28 cellular contexts compared by ENCODE assay signal in the genomic region with DNA sequence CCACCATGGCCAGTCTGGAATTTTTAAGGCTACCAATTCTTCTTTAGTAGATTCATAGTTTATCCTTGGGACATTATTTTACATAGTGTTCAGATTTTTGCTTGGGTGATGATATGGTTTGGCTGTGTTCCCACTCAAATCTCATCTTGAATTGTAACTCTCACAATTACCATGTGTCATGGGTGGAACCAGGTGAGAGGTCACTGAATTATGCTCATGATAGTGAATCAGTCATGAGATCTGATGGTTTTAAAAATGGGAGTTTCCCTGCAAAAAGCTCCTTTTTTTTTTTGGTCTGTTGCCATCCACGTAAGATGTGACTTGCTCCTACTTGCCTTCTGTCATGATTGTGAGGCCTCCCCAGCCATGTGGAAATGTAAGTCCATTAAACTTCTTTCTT.
"Had no signal": no experiment of that assay in that cellular context is flagged by ENCODE, and none has a peak within 500 bp of the region (broad histone marks: within the 10 kb centered on the region; RNA-seq: fewer than 3 reads in every experiment).

No MANE protein-coding gene starts in this region.

- H3K4me1 ChIP-seq: neural progenitor cell, parathyroid adenoma, psoas muscle, right lobe of liver, sigmoid colon, stomach, thyroid gland, tibial nerve, upper lobe of right lung, uterus had no signal

- ATAC-seq: natural killer cell; psoas muscle; right cardiac atrium; right lobe of liver; stimulated activated effector memory CD8-positive, alpha-beta T cell treated with anti-CD3 and anti-CD28 coated beads, Interleukin-12 subunit alpha, Interleukin-12 subunit beta, amount 100 ng/mL, for 72 hours; stimulated activated naive B cell treated with anti-CD40 and anti-IgM and Interleukin-4, amounts not matched to agents 10 μg/mL and 1 μg/mL and 100 μg/mL, for 72 hours; upper lobe of right lung had no signal

- H3K27ac Mint-ChIP-seq: natural killer cell; nephron; neural progenitor cell; progenitor cell of endocrine pancreas; stimulated activated effector memory CD8-positive, alpha-beta T cell treated with anti-CD3 and anti-CD28 coated beads, Interleukin-12 subunit alpha, Interleukin-12 subunit beta, amount 100 ng/mL, for 72 hours; stimulated activated naive B cell treated with anti-CD40 and anti-IgM and Interleukin-4, amounts not matched to agents 10 μg/mL and 1 μg/mL and 100 μg/mL, for 72 hours; stimulated activated naive CD8-positive, alpha-beta T cell treated with anti-CD3 and anti-CD28 coated beads, Interleukin-15, Interleukin-2, amounts not matched to agents 100 ng/mL and 50 ng/mL, for 24 hours had no signal

- H3K4me3 Mint-ChIP-seq: natural killer cell; nephron; neural progenitor cell; stimulated activated effector memory CD8-positive, alpha-beta T cell treated with anti-CD3 and anti-CD28 coated beads, Interleukin-12 subunit alpha, Interleukin-12 subunit beta, amount 100 ng/mL, for 72 hours; stimulated activated naive B cell treated with anti-CD40 and anti-IgM and Interleukin-4, amounts not matched to agents 10 μg/mL and 1 μg/mL and 100 μg/mL, for 72 hours; stimulated activated naive CD8-positive, alpha-beta T cell treated with anti-CD3 and anti-CD28 coated beads, Interleukin-15, Interleukin-2, amounts not matched to agents 100 ng/mL and 50 ng/mL, for 24 hours had no signal

- H3K9me3 Mint-ChIP-seq: neural progenitor cell had no signal

- H3K27me3 Mint-ChIP-seq: progenitor cell of endocrine pancreas; stimulated activated naive B cell treated with anti-CD40 and anti-IgM and Interleukin-4, amounts not matched to agents 10 μg/mL and 1 μg/mL and 100 μg/mL, for 72 hours; stimulated activated naive CD8-positive, alpha-beta T cell treated with anti-CD3 and anti-CD28 coated beads, Interleukin-15, Interleukin-2, amounts not matched to agents 100 ng/mL and 50 ng/mL, for 24 hours had no signal

- H3K36me3 Mint-ChIP-seq: natural killer cell; neural progenitor cell; stimulated activated effector memory CD8-positive, alpha-beta T cell treated with anti-CD3 and anti-CD28 coated beads, Interleukin-12 subunit alpha, Interleukin-12 subunit beta, amount 100 ng/mL, for 72 hours; stimulated activated naive B cell treated with anti-CD40 and anti-IgM and Interleukin-4, amounts not matched to agents 10 μg/mL and 1 μg/mL and 100 μg/mL, for 72 hours had no signal

- H3K27me3 ChIP-seq: neural progenitor cell, ovary, right lobe of liver, sigmoid colon, stomach, thyroid gland, tibial nerve, upper lobe of right lung, uterus had no signal

- H3K4me1 Mint-ChIP-seq: natural killer cell; nephron; neural progenitor cell; stimulated activated effector memory CD8-positive, alpha-beta T cell treated with anti-CD3 and anti-CD28 coated beads, Interleukin-12 subunit alpha, Interleukin-12 subunit beta, amount 100 ng/mL, for 72 hours; stimulated activated naive B cell treated with anti-CD40 and anti-IgM and Interleukin-4, amounts not matched to agents 10 μg/mL and 1 μg/mL and 100 μg/mL, for 72 hours had no signal

- H3K9me3 ChIP-seq: ovary, right lobe of liver, sigmoid colon, thoracic aorta, thyroid gland, tibial nerve, upper lobe of right lung, uterus had no signal

- H3K4me3 ChIP-seq: neural progenitor cell, ovary, psoas muscle, right lobe of liver, sigmoid colon, stomach, thoracic aorta, thyroid gland, tibial nerve, upper lobe of right lung, uterus had no signal

- DNase-seq: natural killer cell; occipital lobe; ovary; posterior cingulate gyrus; psoas muscle; right cardiac atrium; right lobe of liver; sigmoid colon; small intestine; stimulated activated CD4-positive, alpha-beta T cell treated with anti-CD3 and anti-CD28 coated beads, Interleukin-15, amount 100 ng/mL, for 24 hours; stimulated activated CD4-positive, alpha-beta T cell treated with anti-CD3 and anti-CD28 coated beads, Interleukin-2, amount 100 ng/mL, for 24 hours; stimulated activated CD4-positive, alpha-beta T cell treated with anti-CD3 and anti-CD28 coated beads, Interleukin-2, amount 100 ng/mL, for 48 hours; stimulated activated CD4-positive, alpha-beta T cell treated with anti-CD3 and anti-CD28 coated beads, Interleukin-4, amount 100 ng/mL, for 24 hours; stimulated activated naive B cell treated with anti-CD40 and anti-IgM and Interleukin-4, amounts not matched to agents 10 μg/mL and 1 μg/mL and 100 μg/mL, for 72 hours; stimulated activated naive CD4-positive, alpha-beta T cell treated with Interleukin-2 at 50 U/mL for 16 hours; stomach; thyroid gland; trophoblast cell; upper lobe of right lung; uterus had no signal

- H3K27ac ChIP-seq: neural progenitor cell, ovary, parathyroid adenoma, psoas muscle, right lobe of liver, sigmoid colon, stomach, thoracic aorta, thyroid gland, tibial nerve, upper lobe of right lung, uterus had no signal

- FAIRE-seq: small intestine had no signal

- H3K36me3 ChIP-seq: neural progenitor cell, ovary, right lobe of liver, sigmoid colon, stomach, thoracic aorta, thyroid gland, tibial nerve, upper lobe of right lung, uterus had no signal
